7 cellular contexts compared by ENCODE assay signal in the genomic region with DNA sequence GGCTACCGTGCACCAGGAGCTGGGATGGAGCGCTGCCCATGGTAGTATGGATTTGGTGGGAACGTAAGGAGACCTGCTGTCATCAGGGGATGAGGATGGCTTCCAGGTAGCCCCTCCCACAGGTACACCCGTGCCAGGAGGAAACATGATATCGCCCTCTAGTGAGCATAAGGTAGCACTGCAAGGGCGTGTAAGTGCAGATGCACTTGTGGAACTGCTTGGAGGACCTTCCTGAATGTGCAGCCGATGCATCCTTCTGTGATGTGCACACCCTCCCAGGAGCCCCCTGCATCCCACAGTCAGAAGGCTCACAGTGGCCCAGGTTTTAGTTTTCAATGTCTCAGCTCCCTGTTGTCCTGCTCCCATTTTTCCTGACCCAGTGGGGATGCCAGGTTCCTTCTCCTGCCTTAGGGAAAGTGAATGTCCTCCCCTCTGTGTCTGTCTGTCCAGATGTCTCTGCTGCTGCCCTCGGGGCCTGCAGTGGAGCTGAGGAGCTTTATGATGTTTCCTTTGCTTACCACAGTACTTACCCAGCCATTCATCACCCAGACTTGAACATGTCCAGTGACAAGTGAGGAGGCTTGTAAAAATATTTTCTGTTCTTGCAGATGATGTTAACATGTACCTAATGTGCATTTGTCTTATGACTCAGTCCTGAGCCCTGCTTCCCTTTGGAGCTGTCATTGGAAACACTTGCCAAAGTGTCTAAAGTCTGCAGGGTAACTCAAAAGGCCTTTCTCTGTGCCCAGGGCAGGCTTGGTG. TPM values are rescaled to one million over a fixed set of nuclear protein-coding genes. Genes with fewer than 3 reads are reported as not detected.
A peak's percentile ranks its signal among the peaks of the same experiment; 100 is the strongest.
DNase-seq lines count a peak whose midpoint lies in the region; ATAC-seq and TF ChIP-seq lines count a peak whose summit lies in the region.

No MANE protein-coding gene starts in this region.

- 46 to 59% methylated on average over 8 of the region's 8 CpGs for WGBS in GM23248 (ENCODE audit: low coverage in 1 of 2, low lambda C conversion rate in 2 of 2, missing lambda C conversion rate in 2 of 2), 2 experiments

- in situ Hi-C loops in GM23248 (cut with MboI): no loop called here

- H3K27ac ChIP-seq in GM23248 (peak overlapping the region; percentile 96), SJSA1 (no peak overlapping the region)

- H3K9me2 ChIP-seq in GM23248 (ENCODE audit: insufficient read depth): no peaks in the 10 kb centered on the region

- H3K27me3 ChIP-seq in GM23248 (replicated peaks; ENCODE audit: insufficient read depth) (no peaks in the 10 kb centered on the region), SJSA1 (replicated peaks) (no peaks in the 10 kb centered on the region)

- peaks cover 53% of the 10 kb centered on the region for H3F3A ChIP-seq in GM23248 (ENCODE audit: insufficient read depth)

- no peaks in the 10 kb centered on the region; the same call in 1 of the 2 replicates for H4K20me1 ChIP-seq in GM23248 (ENCODE audit: insufficient read depth)

- H3K4me3 ChIP-seq in GM12864 (ENCODE audit: low read depth, low read length): no peak overlapping the region
- H3K4me3 ChIP-seq in GM23248: no peak overlapping the region
- H3K4me3 ChIP-seq in SJSA1: no peak overlapping the region

- DNase-seq in GM12864 (ENCODE audit: low read depth): no peak
- peak; percentile 71 for DNase-seq in GM23248
- peak; percentile 98 for DNase-seq in M059J (ENCODE audit: low read depth)
- peak; percentile 9 to 41 for DNase-seq in SJSA1 (ENCODE audit: low read depth in 1 of 2, low spot score in 2 of 2)
- peak; percentile 68 for DNase-seq in brain pericyte (ENCODE audit: low read depth, low spot score)
- peak; percentile 50 for DNase-seq in left lobe of liver (ENCODE audit: low spot score)
- DNase-seq in stimulated activated CD8-positive, alpha-beta memory T cell treated with anti-CD3 and anti-CD28 coated beads, Interleukin-12 subunit alpha, Interleukin-12 subunit beta, amount 100 ng/mL, for 1 hour (ENCODE audit: low read depth): peak; percentile 7

- ATAC-seq in left lobe of liver: peak; percentile 88

- H3K36me3 ChIP-seq in GM23248 (ENCODE audit: low read depth): peaks cover 19% of the 10 kb centered on the region; the same call in 1 of the 2 replicates
- peaks cover 8% of the 10 kb centered on the region for H3K36me3 ChIP-seq in SJSA1

- TF ChIP-seq CTCF in GM12864 (IDR thresholded peaks at IDR 0.05; ENCODE audit: low read depth, low read length, missing control alignments): peak; percentile 98

- no peak overlapping the region for H2AFZ ChIP-seq in GM23248

- peak overlapping the region; percentile 76 for H3K4me2 ChIP-seq in GM23248 (ENCODE audit: unreplicated experiment)

- H3K79me2 ChIP-seq in GM23248 (ENCODE audit: insufficient read depth): no peaks in the 10 kb centered on the region

- H3K4me1 ChIP-seq in GM23248 (ENCODE audit: insufficient read depth) (peaks cover 32% of the 10 kb centered on the region), SJSA1 (replicated peaks) (peaks cover 18% of the 10 kb centered on the region)

- H3K9ac ChIP-seq in GM23248: peak overlapping the region; percentile 82

- H3K9me3 ChIP-seq in GM23248 (ENCODE audit: low read depth) (no peaks in the 10 kb centered on the region), SJSA1 (replicated peaks) (no peaks in the 10 kb centered on the region)

RNA-seq across cellular contexts. Expression of gene DBX1, which starts 49.2 kb away (rescaled TPM):
- total RNA-seq in GM23248 (2014; rRNA removed; shearing (Covaris generic)): not detected in 2 replicates
- polyA plus RNA-seq in GM23248 (2016; fragmentation: Nextera tagmentation; extraction: Ambion mirVana): not detected in 2 replicates
- not detected in 2 replicates for total RNA-seq in M059J (2014; rRNA removed; shearing (Covaris generic))
- not detected in 2 replicates for total RNA-seq in SJSA1 (2014; rRNA removed; shearing (Covaris generic))
- not detected for total RNA-seq in left lobe of liver
